In genomic region chr4:101102114-101102752, GRCh38 we compare ENCODE assay signal across 11 cellular contexts.
DNase-seq lines count a peak whose midpoint lies in the region; ATAC-seq lines count a peak whose summit lies in the region.
"Had no signal": no experiment of that assay in that cellular context is flagged by ENCODE, and none has a peak within 500 bp of the region (broad histone marks: within the 10 kb centered on the region; RNA-seq: fewer than 3 reads in every experiment).

No MANE protein-coding gene starts in this region.

- intact Hi-C loops in Right ventricle myocardium inferior (cut with DNase I) (no loop called here), cardiac septum (cut with DNase I) (no loop called here), aorta (cut with DNase I) (no loop called here)

- H3K27ac ChIP-seq in angular gyrus (ENCODE audit: low read depth, low read length) (peak overlapping the region; percentile 50), aorta (ENCODE audit: low read depth in 1 of 2, low read length in 2 of 2) (no peak overlapping the region)

- DNase-seq in Right ventricle myocardium inferior (ENCODE audit: missing footprints): peak; percentile 72
- no peak for DNase-seq in cardiac septum (ENCODE audit: low spot score)
- DNase-seq in inferior parietal cortex (ENCODE audit: extremely low spot score): peak; percentile 49
- peak; percentile 73 to 74 for DNase-seq in aorta
- no peak for DNase-seq in activated T-cell treated with anti-CD3 and anti-CD28 coated beads, Interleukin-2, amount 50 U/mL, for 72 hours
- DNase-seq in NCI-H82 (lab: John Stamatoyannopoulos, UW): no peak
- DNase-seq in NCI-H82 treated with DMSO at 0.1 percent for 48 hours (lab: John Stamatoyannopoulos, UW; ENCODE audit: unreplicated experiment): no peak
- DNase-seq: ACHN; naive thymus-derived CD8-positive, alpha-beta T cell; T-helper 2 cell had no signal

- H3K4me3 Mint-ChIP-seq in activated T-cell treated with anti-CD3 and anti-CD28 coated beads, Interleukin-2, amount 50 U/mL, for 72 hours: no peak overlapping the region
- H3K4me3 Mint-ChIP-seq: naive thymus-derived CD8-positive, alpha-beta T cell had no signal

- H3K4me1 Mint-ChIP-seq in activated T-cell treated with anti-CD3 and anti-CD28 coated beads, Interleukin-2, amount 50 U/mL, for 72 hours (ENCODE audit: low read depth): peaks cover 42% of the 10 kb centered on the region

- H3K36me3 ChIP-seq in aorta (ENCODE audit: control insufficient read depth in 1 of 2, insufficient read depth in 2 of 2, low read length in 1 of 2): no peaks in the 10 kb centered on the region

- peaks cover 2 to 4% of the 10 kb centered on the region in 2 donors for H3K36me3 Mint-ChIP-seq in activated T-cell treated with anti-CD3 and anti-CD28 coated beads, Interleukin-2, amount 50 U/mL, for 72 hours (ENCODE audit: insufficient read depth in 2 of 2)

- ATAC-seq in Right ventricle myocardium inferior (peak; percentile 84), aorta (ENCODE audit: low FRiP score) (no peak)
- no peak for ATAC-seq in activated T-cell treated with anti-CD3 and anti-CD28 coated beads, Interleukin-2, amount 50 U/mL, for 72 hours (replicated peaks in 1 of 2)
- ATAC-seq: naive thymus-derived CD8-positive, alpha-beta T cell had no signal

- H3K27me3 ChIP-seq in aorta (ENCODE audit: control insufficient read depth in 1 of 2, insufficient read depth in 2 of 2, low read length in 1 of 2): no peaks in the 10 kb centered on the region

- H3K27ac Mint-ChIP-seq in activated T-cell treated with anti-CD3 and anti-CD28 coated beads, Interleukin-2, amount 50 U/mL, for 72 hours: no peak overlapping the region
- H3K27ac Mint-ChIP-seq: naive thymus-derived CD8-positive, alpha-beta T cell had no signal

- no peaks in the 10 kb centered on the region for H3K27me3 Mint-ChIP-seq in activated T-cell treated with anti-CD3 and anti-CD28 coated beads, Interleukin-2, amount 50 U/mL, for 72 hours (ENCODE audit: low read depth)
- H3K27me3 Mint-ChIP-seq: naive thymus-derived CD8-positive, alpha-beta T cell had no signal

- H3K9me3 ChIP-seq in aorta (ENCODE audit: control insufficient read depth, low read length): no peaks in the 10 kb centered on the region

- 0 to 4% methylated on average over 1 of the region's 1 CpG for WGBS in aorta, 2 donors

- H3K4me1 ChIP-seq in aorta (ENCODE audit: control insufficient read depth in 1 of 2, insufficient read depth in 2 of 2, low read length in 2 of 2): peaks cover 2% of the 10 kb centered on the region in 2 donors

- no peaks in the 10 kb centered on the region for H3K9me3 Mint-ChIP-seq in activated T-cell treated with anti-CD3 and anti-CD28 coated beads, Interleukin-2, amount 50 U/mL, for 72 hours
- H3K9me3 Mint-ChIP-seq: naive thymus-derived CD8-positive, alpha-beta T cell had no signal

- H3K4me3 ChIP-seq in aorta (ENCODE audit: low read length in 2 of 2): no peak overlapping the region

Comparison
In these comparisons a context has a peak if more than half of its experiments do, and no peak if none do; other contexts are left out.
1. DNase-seq: peak in Right ventricle myocardium inferior (single experiment), inferior parietal cortex (single experiment) and aorta (2 of 2); none in cardiac septum (single experiment), activated T-cell treated with anti-CD3 and anti-CD28 coated beads, Interleukin-2, amount 50 U/mL, for 72 hours (0 of 2), NCI-H82 (single experiment) and NCI-H82 treated with DMSO at 0.1 percent for 48 hours (single experiment).